ENCODE assay signal across 34 cellular contexts in the genomic region with DNA sequence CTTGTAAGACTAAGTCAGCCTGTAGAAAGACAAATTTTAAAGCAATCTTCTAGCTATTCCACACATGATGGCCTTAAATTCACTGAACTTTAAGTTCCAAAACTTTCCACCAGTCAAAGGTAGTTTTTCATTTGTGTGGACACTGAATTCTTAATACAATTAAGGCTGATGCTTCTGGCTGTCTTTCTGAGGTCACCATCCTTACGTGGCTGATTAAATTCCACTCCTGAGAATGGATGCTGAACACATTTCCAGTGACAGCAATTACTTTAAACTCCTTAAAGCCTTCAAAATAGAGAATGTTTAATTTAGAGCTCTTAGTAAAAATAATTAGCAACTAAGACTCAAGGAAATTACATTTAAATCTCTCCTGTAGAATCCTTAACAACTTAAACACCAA.
"Had no signal": no experiment of that assay in that cellular context is flagged by ENCODE, and none has a peak within 500 bp of the region (broad histone marks: within the 10 kb centered on the region; RNA-seq: fewer than 3 reads in every experiment).

No MANE protein-coding gene starts in this region.

- ATAC-seq: activated CD8-positive, alpha-beta T cell treated with anti-CD3 and anti-CD28 coated beads for 36 hours; activated naive CD4-positive, alpha-beta T cell treated with anti-CD3 and anti-CD28 coated beads, Interleukin-2, amount 50 U/mL, for 72 hours; activated T-cell treated with anti-CD3 and anti-CD28 coated beads, Interleukin-2, amount 50 U/mL, for 4 hours; activated T-cell treated with anti-CD3 and anti-CD28 coated beads, Interleukin-2, amount 50 U/mL, for 72 hours; activated T-helper 17 cell treated with anti-CD3 and anti-CD28 coated beads, Interleukin-2, amount 50 U/mL, for 72 hours; body of pancreas had no signal

- H3K27ac Mint-ChIP-seq: activated B cell treated with CpG ODN at 0.5 μM for 24 hours; activated CD4-positive, alpha-beta memory T cell treated with anti-CD3 and anti-CD28 coated beads for 36 hours; activated CD4-positive, alpha-beta T cell treated with anti-CD3 and anti-CD28 coated beads, Interleukin-2, amount 10 ng/mL, durations not matched to agents 24 days and 14 days; activated CD8-positive, alpha-beta T cell treated with anti-CD3 and anti-CD28 coated beads for 36 hours; activated naive CD4-positive, alpha-beta T cell treated with anti-CD3 and anti-CD28 coated beads for 36 hours; activated naive CD4-positive, alpha-beta T cell treated with anti-CD3 and anti-CD28 coated beads, Interleukin-2, amount 50 U/mL, for 72 hours; activated naive CD8-positive, alpha-beta T cell treated with anti-CD3 and anti-CD28 coated beads for 36 hours; activated T-cell treated with anti-CD3 and anti-CD28 coated beads, Interleukin-2, amount 50 U/mL, for 72 hours; activated T-helper 1 cell treated with anti-CD3 and anti-CD28 coated beads, Interleukin-12 subunit alpha, Interleukin-12 subunit beta, Interleukin-2, Interleukin-4 antibody, amounts not matched to agents 30 ng/mL and 10 ng/mL and 1 ng/mL, durations not matched to agents 14 hours and 24 hours and 36 hours; activated T-helper 17 cell treated with anti-CD3 and anti-CD28 coated beads, Interleukin-2, amount 50 U/mL, for 72 hours; T-helper 1 cell treated with Interleukin-12 subunit alpha and Interleukin-12 subunit beta and Interleukin-4 antibody, amounts not matched to agents 30 μg/mL and 1 μg/mL, for 36 hours; T-helper 2 cell treated with Interferon-gamma antibody and Interleukin-4, amounts not matched to agents 5 μg/mL and 100 μg/mL, for 36 hours had no signal

- H3K27me3 ChIP-seq: adrenal gland, body of pancreas, brain microvascular endothelial cell, breast epithelium had no signal

- DNase-seq: activated B cell treated with CpG ODN at 0.5 μM for 24 hours; activated CD4-positive, alpha-beta memory T cell treated with anti-CD3 and anti-CD28 coated beads for 36 hours; activated CD4-positive, alpha-beta T cell treated with anti-CD3 and anti-CD28 coated beads for 4 hours; activated CD4-positive, alpha-beta T cell treated with anti-CD3 and anti-CD28 coated beads, Interleukin-2, amount 10 ng/mL, durations not matched to agents 24 days and 14 days; activated CD4-positive, alpha-beta T cell treated with anti-CD3 and anti-CD28 coated beads, Interleukin-2, amount 50 U/mL, for 1 hour; activated CD4-positive, alpha-beta T cell treated with anti-CD3 and anti-CD28 coated beads, Interleukin-2, amount 50 U/mL, for 4 hours; activated CD4-positive, CD25-positive, alpha-beta regulatory T cell treated with anti-CD3 and anti-CD28 coated beads, Interleukin-2, amount 50 U/mL, for 72 hours; activated CD8-positive, alpha-beta memory T cell treated with anti-CD3 and anti-CD28 coated beads, Interleukin-2, amount 50 U/mL, for 4 hours; activated CD8-positive, alpha-beta T cell treated with anti-CD3 and anti-CD28 coated beads for 36 hours; activated effector memory CD4-positive, alpha-beta T cell treated with anti-CD3 and anti-CD28 coated beads, Interleukin-2, amount 50 U/mL, for 16 hours; activated gamma-delta T cell treated with Interleukin-2 at 50 U/mL for 16 hours; activated naive CD4-positive, alpha-beta T cell; activated naive CD4-positive, alpha-beta T cell treated with anti-CD3 and anti-CD28 coated beads for 36 hours; activated naive CD4-positive, alpha-beta T cell treated with anti-CD3 and anti-CD28 coated beads, Interleukin-2, amount 50 U/mL, for 16 hours; activated naive CD8-positive, alpha-beta T cell treated with anti-CD3 and anti-CD28 coated beads for 36 hours; activated T-cell treated with anti-CD3 and anti-CD28 coated beads for 4 hours; activated T-cell treated with anti-CD3 and anti-CD28 coated beads, Interleukin-2, amount 50 U/mL, for 1 hour; activated T-cell treated with anti-CD3 and anti-CD28 coated beads, Interleukin-2, amount 50 U/mL, for 4 hours; activated T-cell treated with anti-CD3 and anti-CD28 coated beads, Interleukin-2, amount 50 U/mL, for 72 hours; adrenal gland; amniotic stem cell; aorta; body of pancreas; brain microvascular endothelial cell; central memory CD4-positive, alpha-beta T cell; T-helper 2 cell; T-helper 9 cell had no signal

- H3K36me3 Mint-ChIP-seq: activated CD4-positive, alpha-beta memory T cell treated with anti-CD3 and anti-CD28 coated beads for 36 hours; activated naive CD4-positive, alpha-beta T cell treated with anti-CD3 and anti-CD28 coated beads, Interleukin-2, amount 50 U/mL, for 72 hours; activated naive CD8-positive, alpha-beta T cell treated with anti-CD3 and anti-CD28 coated beads for 36 hours had no signal

- H3K4me1 ChIP-seq: adrenal gland, body of pancreas, breast epithelium had no signal

- H3K27ac ChIP-seq: adrenal gland, body of pancreas, brain microvascular endothelial cell, breast epithelium, VCaP had no signal

- H3K36me3 ChIP-seq: adrenal gland, brain microvascular endothelial cell, breast epithelium had no signal

- H3K27me3 Mint-ChIP-seq: activated CD4-positive, alpha-beta memory T cell treated with anti-CD3 and anti-CD28 coated beads for 36 hours; activated CD4-positive, alpha-beta T cell treated with anti-CD3 and anti-CD28 coated beads, Interleukin-2, amount 10 ng/mL, durations not matched to agents 24 days and 14 days; activated CD8-positive, alpha-beta T cell treated with anti-CD3 and anti-CD28 coated beads for 36 hours; activated naive CD8-positive, alpha-beta T cell treated with anti-CD3 and anti-CD28 coated beads for 36 hours; activated T-helper 17 cell treated with anti-CD3 and anti-CD28 coated beads, Interleukin-2, amount 50 U/mL, for 72 hours had no signal

- H3K4me3 ChIP-seq: adrenal gland, body of pancreas, breast epithelium had no signal

- H3K4me3 Mint-ChIP-seq: activated B cell treated with CpG ODN at 0.5 μM for 24 hours; activated CD4-positive, alpha-beta memory T cell treated with anti-CD3 and anti-CD28 coated beads for 36 hours; activated CD4-positive, alpha-beta T cell treated with anti-CD3 and anti-CD28 coated beads, Interleukin-2, amount 10 ng/mL, durations not matched to agents 24 days and 14 days; activated CD8-positive, alpha-beta T cell treated with anti-CD3 and anti-CD28 coated beads for 36 hours; activated naive CD4-positive, alpha-beta T cell treated with anti-CD3 and anti-CD28 coated beads for 36 hours; activated naive CD8-positive, alpha-beta T cell treated with anti-CD3 and anti-CD28 coated beads for 36 hours; activated T-cell treated with anti-CD3 and anti-CD28 coated beads, Interleukin-2, amount 50 U/mL, for 4 hours; activated T-cell treated with anti-CD3 and anti-CD28 coated beads, Interleukin-2, amount 50 U/mL, for 72 hours; activated T-helper 1 cell treated with anti-CD3 and anti-CD28 coated beads, Interleukin-12 subunit alpha, Interleukin-12 subunit beta, Interleukin-2, Interleukin-4 antibody, amounts not matched to agents 30 ng/mL and 10 ng/mL and 1 ng/mL, durations not matched to agents 14 hours and 24 hours and 36 hours; activated T-helper 17 cell treated with anti-CD3 and anti-CD28 coated beads, Interleukin-2, amount 50 U/mL, for 72 hours; T-helper 1 cell treated with Interleukin-12 subunit alpha and Interleukin-12 subunit beta and Interleukin-4 antibody, amounts not matched to agents 30 μg/mL and 1 μg/mL, for 36 hours; T-helper 2 cell treated with Interferon-gamma antibody and Interleukin-4, amounts not matched to agents 5 μg/mL and 100 μg/mL, for 36 hours had no signal

- H3K4me1 Mint-ChIP-seq: activated B cell treated with CpG ODN at 0.5 μM for 24 hours; activated CD4-positive, alpha-beta T cell treated with anti-CD3 and anti-CD28 coated beads, Interleukin-2, amount 10 ng/mL, durations not matched to agents 24 days and 14 days; activated naive CD8-positive, alpha-beta T cell treated with anti-CD3 and anti-CD28 coated beads for 36 hours; activated T-helper 17 cell treated with anti-CD3 and anti-CD28 coated beads, Interleukin-2, amount 50 U/mL, for 72 hours had no signal

- H3K9me3 Mint-ChIP-seq: activated B cell treated with CpG ODN at 0.5 μM for 24 hours; activated CD4-positive, alpha-beta memory T cell treated with anti-CD3 and anti-CD28 coated beads for 36 hours; activated CD4-positive, alpha-beta T cell treated with anti-CD3 and anti-CD28 coated beads, Interleukin-2, amount 10 ng/mL, durations not matched to agents 24 days and 14 days; activated CD8-positive, alpha-beta T cell treated with anti-CD3 and anti-CD28 coated beads for 36 hours; activated naive CD4-positive, alpha-beta T cell treated with anti-CD3 and anti-CD28 coated beads for 36 hours; activated naive CD4-positive, alpha-beta T cell treated with anti-CD3 and anti-CD28 coated beads, Interleukin-2, amount 50 U/mL, for 72 hours; activated naive CD8-positive, alpha-beta T cell treated with anti-CD3 and anti-CD28 coated beads for 36 hours; activated T-cell treated with anti-CD3 and anti-CD28 coated beads, Interleukin-2, amount 50 U/mL, for 4 hours; activated T-cell treated with anti-CD3 and anti-CD28 coated beads, Interleukin-2, amount 50 U/mL, for 72 hours; activated T-helper 1 cell treated with anti-CD3 and anti-CD28 coated beads, Interleukin-12 subunit alpha, Interleukin-12 subunit beta, Interleukin-2, Interleukin-4 antibody, amounts not matched to agents 30 ng/mL and 10 ng/mL and 1 ng/mL, durations not matched to agents 14 hours and 24 hours and 36 hours; activated T-helper 17 cell treated with anti-CD3 and anti-CD28 coated beads, Interleukin-2, amount 50 U/mL, for 72 hours; T-helper 1 cell treated with Interleukin-12 subunit alpha and Interleukin-12 subunit beta and Interleukin-4 antibody, amounts not matched to agents 30 μg/mL and 1 μg/mL, for 36 hours; T-helper 2 cell treated with Interferon-gamma antibody and Interleukin-4, amounts not matched to agents 5 μg/mL and 100 μg/mL, for 36 hours had no signal
